In genomic region chr1:203650012-203650836, GRCh38 we compare ENCODE assay signal across 8 cellular contexts. TPM values are rescaled to one million over a fixed set of nuclear protein-coding genes. Genes with fewer than 3 reads are reported as not detected.
A peak's percentile ranks its signal among the peaks of the same experiment; 100 is the strongest.
DNase-seq lines count a peak whose midpoint lies in the region; ATAC-seq, FAIRE-seq and TF ChIP-seq lines count a peak whose summit lies in the region.

No MANE protein-coding gene starts in this region.

- H3K27ac Mint-ChIP-seq in activated T-helper 17 cell treated with anti-CD3 and anti-CD28 coated beads, Interleukin-2, amount 50 U/mL, for 72 hours: peak overlapping the region; percentile 99
- H3K27ac Mint-ChIP-seq in progenitor cell of endocrine pancreas: peak overlapping the region; percentile 99

- H3K4me3 ChIP-seq in GM12864 (ENCODE audit: low read depth, low read length): peak overlapping the region; percentile 20
- H3K4me3 ChIP-seq in fibroblast of the aortic adventitia (ENCODE audit: low read depth, low read length): peak overlapping the region; percentile 41

- no peaks in the 10 kb centered on the region for H3K9me3 Mint-ChIP-seq in activated T-helper 17 cell treated with anti-CD3 and anti-CD28 coated beads, Interleukin-2, amount 50 U/mL, for 72 hours
- no peaks in the 10 kb centered on the region for H3K9me3 Mint-ChIP-seq in progenitor cell of endocrine pancreas (ENCODE audit: low read depth)

- H3K36me3 Mint-ChIP-seq in activated T-helper 17 cell treated with anti-CD3 and anti-CD28 coated beads, Interleukin-2, amount 50 U/mL, for 72 hours (ENCODE audit: low read depth): peaks cover 29% of the 10 kb centered on the region
- no peaks in the 10 kb centered on the region for H3K36me3 Mint-ChIP-seq in progenitor cell of endocrine pancreas (ENCODE audit: insufficient read depth)

- H3K4me3 Mint-ChIP-seq in activated T-helper 17 cell treated with anti-CD3 and anti-CD28 coated beads, Interleukin-2, amount 50 U/mL, for 72 hours: peak overlapping the region; percentile 77
- peak overlapping the region; percentile 68 for H3K4me3 Mint-ChIP-seq in progenitor cell of endocrine pancreas (ENCODE audit: low read depth)

- no peaks in the 10 kb centered on the region for H3K27me3 Mint-ChIP-seq in activated T-helper 17 cell treated with anti-CD3 and anti-CD28 coated beads, Interleukin-2, amount 50 U/mL, for 72 hours
- no peaks in the 10 kb centered on the region for H3K27me3 Mint-ChIP-seq in progenitor cell of endocrine pancreas

- FAIRE-seq in GM19239 (lab: Jason Lieb, UNC): no peak

- TF ChIP-seq CTCF in GM12864 (IDR thresholded peaks at IDR 0.05; ENCODE audit: low read depth, low read length, missing control alignments) (no peak), fibroblast of the aortic adventitia (IDR thresholded peaks at IDR 0.05; ENCODE audit: insufficient read depth, low read length) (no peak), progenitor cell of endocrine pancreas (IDR thresholded peaks at IDR 0.05; ENCODE audit: unreplicated experiment) (no peak)

- peak; percentile 56 for ATAC-seq in HG02763 (IDR thresholded peaks at IDR 0.05; ENCODE audit: unreplicated experiment)
- peak; percentile 42 for ATAC-seq in activated T-helper 17 cell treated with anti-CD3 and anti-CD28 coated beads, Interleukin-2, amount 50 U/mL, for 72 hours (replicated peaks)

- DNase-seq in GM12864 (ENCODE audit: low read depth) (no peak), NCI-H510A (lab: John Stamatoyannopoulos, UW) (peak; percentile 55), fibroblast of the aortic adventitia (ENCODE audit: low read depth) (peak; percentile 56), progenitor cell of endocrine pancreas (ENCODE audit: low spot score, unreplicated experiment) (peak; percentile 68), GM19239 (ENCODE audit: insufficient read length, low spot score) (no peak), NOMO-1 (lab: John Stamatoyannopoulos, UW; ENCODE audit: unreplicated experiment in 2 of 2) (no peak)

- peaks cover 53% of the 10 kb centered on the region for H3K4me1 Mint-ChIP-seq in activated T-helper 17 cell treated with anti-CD3 and anti-CD28 coated beads, Interleukin-2, amount 50 U/mL, for 72 hours
- peaks cover 16% of the 10 kb centered on the region for H3K4me1 Mint-ChIP-seq in progenitor cell of endocrine pancreas (ENCODE audit: low read depth)

RNA-seq across cellular contexts. Expression of gene ATP2B4, which starts 23.6 kb away (rescaled TPM):
- total RNA-seq in activated T-helper 17 cell treated with anti-CD3 and anti-CD28 coated beads, Interleukin-2, amount 50 U/mL, for 72 hours: 100 to 1,000 TPM; 101 TPM
- total RNA-seq in fibroblast of the aortic adventitia (ENCODE audit: low replicate concordance): 146 and 416 TPM in 2 replicates
- total RNA-seq in progenitor cell of endocrine pancreas: 39.2 and 40.8 TPM in 2 replicates

Comparison
In these comparisons a context has a peak if more than half of its experiments do, and no peak if none do; other contexts are left out.
1. DNase-seq: peak in NCI-H510A (single experiment), fibroblast of the aortic adventitia (single experiment) and progenitor cell of endocrine pancreas (single experiment); none in GM12864 (single experiment), GM19239 (single experiment) and NOMO-1 (0 of 2).